Comparison of ENCODE assay signal across 17 cellular contexts in the genomic region with DNA sequence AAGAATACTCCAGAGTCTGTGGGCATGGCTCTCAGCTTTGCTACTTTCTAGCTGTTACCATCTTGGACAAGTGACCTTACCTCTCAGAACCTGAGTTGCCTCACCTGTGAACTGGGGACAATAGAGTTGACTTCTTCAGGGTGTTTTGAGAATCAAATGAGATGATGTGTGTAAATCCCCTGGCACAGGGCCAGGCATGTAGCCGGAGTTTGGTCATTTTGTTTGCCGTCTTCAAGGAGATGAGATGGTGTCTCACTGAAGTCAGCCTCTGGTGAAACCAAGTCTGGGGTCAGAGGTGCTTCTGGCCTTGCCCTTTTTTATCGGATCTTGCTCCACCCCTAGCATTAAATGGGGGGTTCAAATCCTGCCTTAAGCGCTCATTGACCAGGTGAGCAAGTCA.
A peak's percentile ranks its signal among the peaks of the same experiment; 100 is the strongest.
DNase-seq lines count a peak whose midpoint lies in the region; TF ChIP-seq lines count a peak whose summit lies in the region.
"Had no signal": no experiment of that assay in that cellular context is flagged by ENCODE, and none has a peak within 500 bp of the region (broad histone marks: within the 10 kb centered on the region; RNA-seq: fewer than 3 reads in every experiment).

No MANE protein-coding gene starts in this region.

- H3K9me3 ChIP-seq in esophagus muscularis mucosa: no peaks in the 10 kb centered on the region

- intact Hi-C loops in esophagus muscularis mucosa (cut with DNase I): no loop called here

- WGBS in esophagus muscularis mucosa: 82% methylated on average over 2 of the region's 4 CpGs

- no peaks in the 10 kb centered on the region for H3K27me3 ChIP-seq in esophagus muscularis mucosa

- H3K27ac ChIP-seq in esophagus muscularis mucosa (replicated peaks in 1 of 4): no peak overlapping the region
- H3K27ac ChIP-seq: C4-2B had no signal

- no peak for TF ChIP-seq POLR2A in esophagus muscularis mucosa (IDR thresholded peaks at IDR 0.05; ENCODE audit: low read depth)

- TF ChIP-seq EP300 in esophagus muscularis mucosa (IDR thresholded peaks at IDR 0.05): no peak

- TF ChIP-seq CTCF in choroid plexus epithelial cell (conservative IDR thresholded peaks at IDR 0.05; ENCODE audit: low read depth, low read length): no peak
- no peak for TF ChIP-seq CTCF in esophagus muscularis mucosa (IDR thresholded peaks at IDR 0.05)

- DNase-seq in NCI-H82 (lab: John Stamatoyannopoulos, UW): peak; percentile 27
- DNase-seq in NCI-H82 treated with DMSO at 0.1 percent for 48 hours (lab: John Stamatoyannopoulos, UW; ENCODE audit: unreplicated experiment): no peak
- DNase-seq in NCI-H69 (lab: John Stamatoyannopoulos, UW): peak; percentile 27
- DNase-seq in choroid plexus epithelial cell (ENCODE audit: low read depth): peak; percentile 53
- peak; percentile 84 for DNase-seq in kidney tubule cell (ENCODE audit: low spot score)
- no peak for DNase-seq in NCI-H1417 treated with DMSO at 0.1 percent for 48 hours (lab: John Stamatoyannopoulos, UW)
- DNase-seq in esophagus muscularis mucosa (ENCODE audit: extremely low spot score): no peak
- no peak for DNase-seq in NCI-H146 (lab: John Stamatoyannopoulos, UW)
- DNase-seq: 8988T, GF-D8, HFFc6, MV-4-11, NCI-H1436, NCI-H2029 treated with DMSO at 0.1 percent for 48 hours, NCI-H2171 treated with DMSO at 0.1 percent for 48 hours, RPMI8226 had no signal

- H3K4me3 ChIP-seq in choroid plexus epithelial cell (ENCODE audit: low read depth, low read length) (no peak overlapping the region), esophagus muscularis mucosa (no peak overlapping the region)

- no peaks in the 10 kb centered on the region for H3K36me3 ChIP-seq in esophagus muscularis mucosa

- H3K4me1 ChIP-seq in esophagus muscularis mucosa: peaks cover 22 to 29% (median 24%) of the 10 kb centered on the region in 4 donors

Comparison
In these comparisons a context has a peak if more than half of its experiments do, and no peak if none do; other contexts are left out.
1. DNase-seq: peak in NCI-H82 (single experiment), NCI-H69 (single experiment), choroid plexus epithelial cell (single experiment) and kidney tubule cell (single experiment); none in NCI-H82 treated with DMSO at 0.1 percent for 48 hours (single experiment), NCI-H1417 treated with DMSO at 0.1 percent for 48 hours (single experiment), esophagus muscularis mucosa (single experiment) and NCI-H146 (single experiment).